17 cellular contexts compared by ENCODE assay signal in the genomic region with DNA sequence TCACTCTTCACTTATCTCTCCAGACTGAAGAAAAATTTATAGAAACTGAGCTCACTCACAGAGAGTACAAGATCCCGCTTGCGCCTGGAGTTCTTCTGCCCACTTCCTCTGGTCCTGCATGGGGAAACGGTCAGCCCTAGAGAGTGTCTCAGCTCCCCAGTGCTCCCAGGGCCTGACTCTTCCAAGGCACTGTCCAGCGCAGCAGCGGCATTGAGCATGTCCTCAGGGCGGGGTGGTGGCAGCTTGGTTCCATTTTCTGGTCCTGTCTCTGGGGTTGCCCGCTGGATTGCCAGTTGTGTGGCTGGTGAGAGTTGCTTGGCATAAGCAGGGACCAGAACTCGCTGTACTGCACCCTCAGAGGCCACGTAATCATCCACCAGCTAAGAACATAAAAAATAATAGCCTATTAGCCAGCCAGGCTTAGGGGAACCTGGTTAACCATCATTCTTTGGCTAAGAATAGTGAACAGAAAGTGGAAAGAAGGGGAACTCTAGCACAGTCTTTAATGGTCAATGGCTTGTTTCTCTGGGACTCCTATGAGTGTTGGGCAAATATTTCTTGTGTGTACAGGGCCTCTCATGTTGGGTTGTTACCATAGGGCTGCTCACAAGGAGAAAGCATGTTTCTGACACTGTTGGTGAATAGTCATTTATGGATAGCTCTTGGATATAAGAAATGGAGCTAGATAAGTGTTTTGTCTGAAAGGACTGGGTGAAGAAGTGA. TPM values are rescaled to one million over a fixed set of nuclear protein-coding genes. Genes with fewer than 3 reads are reported as not detected.
DNase-seq lines count a peak whose midpoint lies in the region; ATAC-seq and TF ChIP-seq lines count a peak whose summit lies in the region.
"Had no signal": no experiment of that assay in that cellular context is flagged by ENCODE, and none has a peak within 500 bp of the region (broad histone marks: within the 10 kb centered on the region; RNA-seq: fewer than 3 reads in every experiment).

No MANE protein-coding gene starts in this region.

- H3K4me1 ChIP-seq in SK-N-SH (ENCODE audit: control insufficient read depth in 1 of 2, insufficient read depth in 2 of 2, low read depth in 1 of 2, low read length in 1 of 2) (peaks cover 4 to 25% of the 10 kb centered on the region in 2 experiments; a peak in 3 of 4 replicates), upper lobe of right lung (peaks cover 3% of the 10 kb centered on the region)

- POLR2A ChIA-PET in SK-N-SH (lab: Yijun Ruan, JAX) = interaction anchor here (1.4 to 3.5 kb wide), 5 partner anchors 10 to 62 kb away, joined by 8 to 20 read pairs (median 15); a partner anchor contains a TSS

- H3K27ac ChIP-seq in SK-N-SH (ENCODE audit: low read depth in 2 of 2, low read length in 1 of 2) (no peak overlapping the region), upper lobe of right lung (no peak overlapping the region)

- no peak overlapping the region for H2AFZ ChIP-seq in SK-N-SH (ENCODE audit: low read depth)

- no peak for TF ChIP-seq RAD21 in SK-N-SH (IDR thresholded peaks at IDR 0.05; ENCODE audit: low read length)

- H3K36me3 ChIP-seq in SK-N-SH (replicated peaks in 1 of 2; ENCODE audit: control insufficient read depth in 1 of 2, insufficient read depth in 2 of 2, low read length in 1 of 2) (no peaks in the 10 kb centered on the region), upper lobe of right lung (no peaks in the 10 kb centered on the region)

- H3K27me3 ChIP-seq in SK-N-SH (ENCODE audit: insufficient read depth) (no peaks in the 10 kb centered on the region), upper lobe of right lung (no peaks in the 10 kb centered on the region)

- CTCF ChIA-PET in SK-N-SH (lab: Yijun Ruan, JAX) = interaction anchor here (1.1 to 34.9 kb wide), 22 partner anchors 11 to 225 kb away, joined by 3 to 1566 read pairs (median 10); a partner anchor contains a TSS

- H3K4me2 ChIP-seq in SK-N-SH = no peak overlapping the region

- H3K9ac ChIP-seq in SK-N-SH = no peak overlapping the region

- H3K9me3 ChIP-seq in SK-N-SH = no peaks in the 10 kb centered on the region
- no peaks in the 10 kb centered on the region for H3K9me3 ChIP-seq in upper lobe of right lung

- H3K4me3 ChIP-seq in SK-N-SH (ENCODE audit: low read depth in 2 of 2, low read length in 1 of 2) = no peak overlapping the region
- no peak overlapping the region for H3K4me3 ChIP-seq in upper lobe of right lung
- H3K4me3 ChIP-seq: K562 had no signal

- DNase-seq in SK-N-SH (no peak), NOMO-1 treated with dmso at 0.1 percent for 144 hours (lab: John Stamatoyannopoulos, UW; ENCODE audit: unreplicated experiment) (peak; percentile 4), islet precursor cell (peak; percentile 34), upper lobe of right lung (no peak), NCI-H2029 (lab: John Stamatoyannopoulos, UW) (no peak), GOT3 (lab: John Stamatoyannopoulos, UW) (no peak)
- DNase-seq: 8988T, C1 segment of cervical spinal cord, DND-41, GDM1, NCI-H1417 treated with DMSO at 0.1 percent for 48 hours, NCI-H2081, NCI-H510A, SHP77 treated with DMSO at 0.1 percent for 48 hours had no signal

- intact Hi-C loops in upper lobe of right lung (cut with DNase I) = no loop called here

- ATAC-seq in SK-N-SH treated with all-trans-retinoic acid at 6 μM for 48 hours = no peak
- ATAC-seq in upper lobe of right lung = peak; percentile 68
- ATAC-seq in HG02884 (IDR thresholded peaks at IDR 0.05; ENCODE audit: unreplicated experiment) = no peak
- ATAC-seq: K562 had no signal

- H3K9me2 ChIP-seq in SK-N-SH = no peaks in the 10 kb centered on the region

- WGBS in SK-N-SH (ENCODE audit: low lambda C conversion rate) = 100% methylated on average over 5 of the region's 9 CpGs

- H3K79me2 ChIP-seq in SK-N-SH (ENCODE audit: insufficient read depth) = no peaks in the 10 kb centered on the region

- no peak for TF ChIP-seq CTCF in SK-N-SH (IDR thresholded peaks at IDR 0.05)
- TF ChIP-seq CTCF in upper lobe of right lung (IDR thresholded peaks at IDR 0.05) = no peak

- no peaks in the 10 kb centered on the region for H4K20me1 ChIP-seq in SK-N-SH (ENCODE audit: insufficient read depth)

- peaks cover 4% of the 10 kb centered on the region for H3F3A ChIP-seq in SK-N-SH (replicated peaks; ENCODE audit: insufficient read depth)

- TF ChIP-seq EP300 in SK-N-SH (IDR thresholded peaks at IDR 0.05; ENCODE audit: borderline replicate concordance in 1 of 2, low read depth in 1 of 2, low read length in 1 of 2) = no peak

TF ChIP-seq in SK-N-SH, 30 proteins besides CTCF, POLR2A, EP300 and RAD21:
- no peak for TF ChIP-seq FOXM1 (IDR thresholded peaks at IDR 0.05; ENCODE audit: low read depth)
- TF ChIP-seq, protein P1, sequence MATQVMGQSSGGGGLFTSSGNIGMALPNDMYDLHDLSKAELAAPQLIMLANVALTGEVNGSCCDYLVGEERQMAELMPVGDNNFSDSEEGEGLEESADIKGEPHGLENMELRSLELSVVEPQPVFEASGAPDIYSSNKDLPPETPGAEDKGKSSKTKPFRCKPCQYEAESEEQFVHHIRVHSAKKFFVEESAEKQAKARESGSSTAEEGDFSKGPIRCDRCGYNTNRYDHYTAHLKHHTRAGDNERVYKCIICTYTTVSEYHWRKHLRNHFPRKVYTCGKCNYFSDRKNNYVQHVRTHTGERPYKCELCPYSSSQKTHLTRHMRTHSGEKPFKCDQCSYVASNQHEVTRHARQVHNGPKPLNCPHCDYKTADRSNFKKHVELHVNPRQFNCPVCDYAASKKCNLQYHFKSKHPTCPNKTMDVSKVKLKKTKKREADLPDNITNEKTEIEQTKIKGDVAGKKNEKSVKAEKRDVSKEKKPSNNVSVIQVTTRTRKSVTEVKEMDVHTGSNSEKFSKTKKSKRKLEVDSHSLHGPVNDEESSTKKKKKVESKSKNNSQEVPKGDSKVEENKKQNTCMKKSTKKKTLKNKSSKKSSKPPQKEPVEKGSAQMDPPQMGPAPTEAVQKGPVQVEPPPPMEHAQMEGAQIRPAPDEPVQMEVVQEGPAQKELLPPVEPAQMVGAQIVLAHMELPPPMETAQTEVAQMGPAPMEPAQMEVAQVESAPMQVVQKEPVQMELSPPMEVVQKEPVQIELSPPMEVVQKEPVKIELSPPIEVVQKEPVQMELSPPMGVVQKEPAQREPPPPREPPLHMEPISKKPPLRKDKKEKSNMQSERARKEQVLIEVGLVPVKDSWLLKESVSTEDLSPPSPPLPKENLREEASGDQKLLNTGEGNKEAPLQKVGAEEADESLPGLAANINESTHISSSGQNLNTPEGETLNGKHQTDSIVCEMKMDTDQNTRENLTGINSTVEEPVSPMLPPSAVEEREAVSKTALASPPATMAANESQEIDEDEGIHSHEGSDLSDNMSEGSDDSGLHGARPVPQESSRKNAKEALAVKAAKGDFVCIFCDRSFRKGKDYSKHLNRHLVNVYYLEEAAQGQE (IDR thresholded peaks at IDR 0.05; ENCODE audit: low read depth, low read length) = 0 out of 2 replicates have a peak, but pooled peaks have one; percentile 29

TF ChIP-seq in SK-N-SH treated with all-trans-retinoic acid at 6 μM for 48 hours, 23 proteins besides CTCF, POLR2A, EP300 and RAD21 (continues in another document):
- no peak for TF ChIP-seq ZNF70 (CRISPR knock-in tag; IDR thresholded peaks at IDR 0.05)
- TF ChIP-seq BACH2 (CRISPR knock-in tag; IDR thresholded peaks at IDR 0.05; ENCODE audit: borderline replicate concordance) = no peak
- TF ChIP-seq ZFP3 (CRISPR knock-in tag; IDR thresholded peaks at IDR 0.05) = no peak
- TF ChIP-seq, protein P2, sequence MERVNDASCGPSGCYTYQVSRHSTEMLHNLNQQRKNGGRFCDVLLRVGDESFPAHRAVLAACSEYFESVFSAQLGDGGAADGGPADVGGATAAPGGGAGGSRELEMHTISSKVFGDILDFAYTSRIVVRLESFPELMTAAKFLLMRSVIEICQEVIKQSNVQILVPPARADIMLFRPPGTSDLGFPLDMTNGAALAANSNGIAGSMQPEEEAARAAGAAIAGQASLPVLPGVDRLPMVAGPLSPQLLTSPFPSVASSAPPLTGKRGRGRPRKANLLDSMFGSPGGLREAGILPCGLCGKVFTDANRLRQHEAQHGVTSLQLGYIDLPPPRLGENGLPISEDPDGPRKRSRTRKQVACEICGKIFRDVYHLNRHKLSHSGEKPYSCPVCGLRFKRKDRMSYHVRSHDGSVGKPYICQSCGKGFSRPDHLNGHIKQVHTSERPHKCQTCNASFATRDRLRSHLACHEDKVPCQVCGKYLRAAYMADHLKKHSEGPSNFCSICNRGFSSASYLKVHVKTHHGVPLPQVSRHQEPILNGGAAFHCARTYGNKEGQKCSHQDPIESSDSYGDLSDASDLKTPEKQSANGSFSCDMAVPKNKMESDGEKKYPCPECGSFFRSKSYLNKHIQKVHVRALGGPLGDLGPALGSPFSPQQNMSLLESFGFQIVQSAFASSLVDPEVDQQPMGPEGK (CRISPR knock-in tag; IDR thresholded peaks at IDR 0.05; ENCODE audit: borderline replicate concordance) = no peak
- TF ChIP-seq, protein P3, sequence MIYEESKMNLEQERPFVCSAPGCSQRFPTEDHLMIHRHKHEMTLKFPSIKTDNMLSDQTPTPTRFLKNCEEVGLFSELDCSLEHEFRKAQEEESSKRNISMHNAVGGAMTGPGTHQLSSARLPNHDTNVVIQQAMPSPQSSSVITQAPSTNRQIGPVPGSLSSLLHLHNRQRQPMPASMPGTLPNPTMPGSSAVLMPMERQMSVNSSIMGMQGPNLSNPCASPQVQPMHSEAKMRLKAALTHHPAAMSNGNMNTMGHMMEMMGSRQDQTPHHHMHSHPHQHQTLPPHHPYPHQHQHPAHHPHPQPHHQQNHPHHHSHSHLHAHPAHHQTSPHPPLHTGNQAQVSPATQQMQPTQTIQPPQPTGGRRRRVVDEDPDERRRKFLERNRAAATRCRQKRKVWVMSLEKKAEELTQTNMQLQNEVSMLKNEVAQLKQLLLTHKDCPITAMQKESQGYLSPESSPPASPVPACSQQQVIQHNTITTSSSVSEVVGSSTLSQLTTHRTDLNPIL (CRISPR knock-in tag; IDR thresholded peaks at IDR 0.05; ENCODE audit: low read depth) = no peak

RNA-seq across cellular contexts. Expression of a gene that starts 13.7 kb away (rescaled TPM):
- polyA plus RNA-seq in SK-N-SH (2012; rRNA removed) = 24.4 and 36.2 TPM in 2 replicates
- polyA plus RNA-seq in SK-N-SH (2012; cell fraction: cytosol; rRNA removed) = 20.0 and 24.7 TPM in 2 replicates
- polyA plus RNA-seq in SK-N-SH (2012; cell fraction: nucleus; rRNA removed) = 37.7 and 54.6 TPM in 2 replicates
- total RNA-seq in upper lobe of right lung = 37.8 TPM

RNA-seq across cellular contexts. Expression of a gene that starts 13.9 kb away (rescaled TPM):
- 9.1 and 9.5 TPM in 2 replicates for polyA plus RNA-seq in SK-N-SH (2012; rRNA removed)
- polyA plus RNA-seq in SK-N-SH (2012; cell fraction: cytosol; rRNA removed) = 5.4 and 7.8 TPM in 2 replicates
- 12.3 and 14.9 TPM in 2 replicates for polyA plus RNA-seq in SK-N-SH (2012; cell fraction: nucleus; rRNA removed)
- 8.4 TPM for total RNA-seq in upper lobe of right lung

RNA-seq across cellular contexts. Expression of a gene that starts 38.6 kb away (rescaled TPM):
- polyA plus RNA-seq in SK-N-SH (2012; rRNA removed) = 337 and 401 TPM in 2 replicates
- polyA plus RNA-seq in SK-N-SH (2012; cell fraction: cytosol; rRNA removed) = 295 and 345 TPM in 2 replicates
- 185 and 217 TPM in 2 replicates for polyA plus RNA-seq in SK-N-SH (2012; cell fraction: nucleus; rRNA removed)
- total RNA-seq in upper lobe of right lung = 75.7 TPM

RNA-seq across cellular contexts. Expression of a gene that starts 39.2 kb away (rescaled TPM):
- polyA plus RNA-seq in SK-N-SH (2012; rRNA removed) = 25.0 and 27.3 TPM in 2 replicates
- polyA plus RNA-seq in SK-N-SH (2012; cell fraction: cytosol; rRNA removed) = 20.8 and 25.7 TPM in 2 replicates
- polyA plus RNA-seq in SK-N-SH (2012; cell fraction: nucleus; rRNA removed) = 32.3 and 38.8 TPM in 2 replicates
- 44.7 TPM for total RNA-seq in upper lobe of right lung

RNA-seq across cellular contexts. Expression of a gene that starts 46.0 kb away (rescaled TPM):
- not detected in 2 replicates for polyA plus RNA-seq in SK-N-SH (2012; rRNA removed)
- not detected in 2 replicates for polyA plus RNA-seq in SK-N-SH (2012; cell fraction: cytosol; rRNA removed)
- not detected in 2 replicates for polyA plus RNA-seq in SK-N-SH (2012; cell fraction: nucleus; rRNA removed)
- total RNA-seq in upper lobe of right lung = not detected
- total RNA-seq: K562 had no signal
- polyA plus RNA-seq: K562 had no signal

Comparison
In these comparisons a context has a peak if more than half of its experiments do, and no peak if none do; other contexts are left out.
1. DNase-seq: peak in NOMO-1 treated with dmso at 0.1 percent for 144 hours (single experiment) and islet precursor cell (single experiment); none in SK-N-SH (single experiment), upper lobe of right lung (single experiment), NCI-H2029 (single experiment) and GOT3 (single experiment).